Comparison of ENCODE assay signal across 18 cellular contexts in genomic region chr15:87638554-87639083, GRCh38.
DNase-seq lines count a peak whose midpoint lies in the region; ATAC-seq lines count a peak whose summit lies in the region.
"Had no signal": no experiment of that assay in that cellular context is flagged by ENCODE, and none has a peak within 500 bp of the region (broad histone marks: within the 10 kb centered on the region; RNA-seq: fewer than 3 reads in every experiment).

No MANE protein-coding gene starts in this region.

- no peaks in the 10 kb centered on the region for H3K36me3 ChIP-seq in aorta (ENCODE audit: control insufficient read depth in 1 of 2, insufficient read depth in 2 of 2, low read length in 1 of 2)
- H3K36me3 ChIP-seq: BE2C had no signal

- no peaks in the 10 kb centered on the region for H3K9me3 ChIP-seq in aorta (ENCODE audit: control insufficient read depth, low read length)
- H3K9me3 ChIP-seq: BE2C had no signal

- WGBS in aorta, 2 donors, result 66 to 68% methylated on average over 3 of the region's 3 CpGs

- intact Hi-C loops in aorta (cut with DNase I), result no loop called here

- peak; percentile 6 for DNase-seq in G401 (ENCODE audit: low spot score)
- DNase-seq in globus pallidus (ENCODE audit: low spot score), result peak; percentile 3
- DNase-seq in retina, result peak; percentile 74
- DNase-seq in aorta, result no peak
- no peak for DNase-seq in stimulated activated naive CD4-positive, alpha-beta T cell (lab: John Stamatoyannopoulos, UW)
- no peak for DNase-seq in HUDEP-2 (lab: John Stamatoyannopoulos, UW; ENCODE audit: unreplicated experiment in 76 of 76)
- DNase-seq in NCI-H82 (lab: John Stamatoyannopoulos, UW), result no peak
- DNase-seq: 8988T; CD4-positive, CD25-positive, alpha-beta regulatory T cell; CD8-positive, alpha-beta memory T cell; COR-L47; DMS 273 treated with DMSO at 0.1 percent for 48 hours; GDM1; HCEC 1CT had no signal

- no peaks in the 10 kb centered on the region for H3K27me3 ChIP-seq in aorta (ENCODE audit: control insufficient read depth in 1 of 2, insufficient read depth in 2 of 2, low read length in 1 of 2)
- H3K27me3 ChIP-seq: BE2C had no signal

- H3K4me1 ChIP-seq in aorta (ENCODE audit: control insufficient read depth in 1 of 2, insufficient read depth in 2 of 2, low read length in 2 of 2), result peaks cover 0 to 5% of the 10 kb centered on the region in 2 donors

- in situ Hi-C loops in G401 (cut with HindIII; ENCODE audit: low sequenced_read_pairs), result no loop called here

- ATAC-seq in aorta (ENCODE audit: low FRiP score), result peak; percentile 57
- ATAC-seq: GM23338, HepG2 had no signal

- no peak overlapping the region for H3K27ac ChIP-seq in aorta (ENCODE audit: low read depth in 1 of 2, low read length in 2 of 2)
- H3K27ac ChIP-seq: HL-60 had no signal

- H3K4me3 ChIP-seq in aorta (ENCODE audit: low read length in 2 of 2), result no peak overlapping the region
- H3K4me3 ChIP-seq: GM23338 had no signal

Comparison
In these comparisons a context has a peak if more than half of its experiments do, and no peak if none do; other contexts are left out.
1. DNase-seq: peak in G401 (single experiment), globus pallidus (single experiment) and retina (single experiment); none in aorta (0 of 2), stimulated activated naive CD4-positive, alpha-beta T cell (0 of 6), HUDEP-2 (0 of 76) and NCI-H82 (single experiment).